ENCODE assay signal across 8 cellular contexts in the genomic region with DNA sequence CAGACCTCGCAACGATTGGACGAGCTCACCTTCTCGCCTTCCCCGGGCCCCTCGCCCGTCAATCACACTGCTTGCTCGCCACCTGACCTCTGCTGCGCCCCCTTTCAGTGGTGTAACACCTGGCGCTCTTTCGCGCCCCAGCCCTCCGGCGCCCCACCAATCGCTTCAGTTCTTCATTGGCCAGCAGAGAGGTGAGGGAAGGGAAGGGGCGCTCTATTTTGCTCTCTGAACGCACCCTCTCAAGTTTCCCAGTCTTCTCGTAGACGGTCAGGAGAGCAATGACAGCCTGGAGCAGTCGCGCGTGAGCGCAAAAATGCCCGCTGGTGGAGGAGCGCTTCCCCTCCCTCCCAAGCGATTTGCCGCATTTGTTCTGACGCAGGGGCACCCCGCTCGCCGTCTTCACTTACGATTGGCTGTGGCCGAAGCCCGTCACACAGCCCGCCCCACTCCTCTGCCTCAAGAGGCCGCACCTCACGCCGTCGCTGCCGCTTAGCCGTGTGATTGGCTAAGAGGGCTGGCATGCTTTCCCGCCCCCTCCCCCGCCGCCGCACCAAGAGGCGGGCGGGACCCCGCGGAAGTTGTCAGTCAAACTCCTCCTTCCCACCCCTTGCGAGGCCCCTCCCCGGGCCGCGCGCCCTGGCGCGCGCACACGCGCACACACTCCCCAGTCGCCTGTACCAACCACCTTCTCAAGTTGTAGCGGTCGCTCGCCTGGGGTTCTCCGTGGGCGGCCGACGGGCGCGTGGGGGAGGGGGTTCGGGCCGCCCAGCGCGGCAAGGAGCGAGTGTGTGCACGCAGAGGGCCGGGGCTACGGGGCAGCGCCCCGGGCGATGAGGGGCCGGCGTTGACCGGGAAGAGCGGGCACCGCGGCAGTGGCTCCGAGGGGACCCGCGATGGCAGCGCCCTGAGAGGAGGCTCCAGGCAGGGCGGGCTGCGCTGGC.
DNase-seq lines count a peak whose midpoint lies in the region; ATAC-seq and TF ChIP-seq lines count a peak whose summit lies in the region.

A gene (plus strand): TSS at position 667 of the 941 bp plus-strand sequence. CDS start 701 bp downstream, outside the sequence.

- TF ChIP-seq CTCF in AG09319 (IDR thresholded peaks at IDR 0.05; ENCODE audit: low read depth, low read length), result peak; percentile 3; the same call in 1 of the 2 replicates

- DNase-seq in AG09319 (ENCODE audit: extremely low read depth, low read depth), result peak; percentile 98
- peak; percentile 98 to 100 for DNase-seq in NCI-H446 (lab: John Stamatoyannopoulos, UW)
- DNase-seq in cerebellar nuclear complex (lab: John Stamatoyannopoulos, UW), result peak; percentile 88 to 99
- peak; percentile 100 for DNase-seq in islet precursor cell
- peak; percentile 95 to 98 for DNase-seq in stimulated activated CD4-positive, alpha-beta T cell treated with anti-CD3 and anti-CD28 coated beads, Interleukin-15, amount 100 ng/mL, for 1 hour (ENCODE audit: low read depth in 1 of 2, low spot score in 1 of 2)

- ATAC-seq in GM19023 (IDR thresholded peaks at IDR 0.05; ENCODE audit: unreplicated experiment), result peak; percentile 93
- ATAC-seq in HG03342 (IDR thresholded peaks at IDR 0.05; ENCODE audit: unreplicated experiment), result peak; percentile 91
- ATAC-seq in activated CD4-positive, CD25-positive, alpha-beta regulatory T cell treated with anti-CD3 and anti-CD28 coated beads, Interleukin-2, amount 50 U/mL, for 24 hours, result peak; percentile 91 to 93

Comparison
In these comparisons a context has a peak if more than half of its experiments do, and no peak if none do; other contexts are left out.
1. Peak in every context shown above with its lines: DNase-seq and ATAC-seq.